Comparison of ENCODE assay signal across 18 cellular contexts in the genomic region with DNA sequence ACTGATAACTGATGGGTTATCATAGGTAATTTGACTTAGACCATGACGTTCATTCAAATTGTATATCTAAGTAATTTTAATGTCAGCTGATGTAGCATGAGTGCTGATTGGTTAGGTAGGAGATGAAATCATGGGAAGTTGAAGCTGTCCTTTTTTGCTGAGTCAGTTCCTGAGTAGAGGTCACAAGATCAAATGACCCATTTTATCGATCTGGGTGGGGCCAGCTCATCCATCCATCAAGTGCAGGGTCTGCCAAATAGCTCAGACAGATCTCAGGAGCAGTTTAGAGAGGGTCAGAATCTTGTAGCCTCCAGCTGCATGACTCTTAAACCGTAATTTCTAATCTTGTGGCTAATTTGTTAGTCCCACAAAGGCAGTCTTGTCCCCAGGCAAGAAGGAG. TPM values are rescaled to one million over a fixed set of nuclear protein-coding genes. Genes with fewer than 3 reads are reported as not detected.
A peak's percentile ranks its signal among the peaks of the same experiment; 100 is the strongest.
DNase-seq lines count a peak whose midpoint lies in the region; ATAC-seq, FAIRE-seq and TF ChIP-seq lines count a peak whose summit lies in the region.
"Had no signal": no experiment of that assay in that cellular context is flagged by ENCODE, and none has a peak within 500 bp of the region (broad histone marks: within the 10 kb centered on the region; RNA-seq: fewer than 3 reads in every experiment).

No MANE protein-coding gene starts in this region.

- H3K4ac ChIP-seq in H1 (replicated peaks; ENCODE audit: insufficient read length, low read depth, low read length): no peak overlapping the region

- H3K36me3 ChIP-seq in SK-N-SH (replicated peaks in 1 of 2; ENCODE audit: control insufficient read depth in 1 of 2, insufficient read depth in 2 of 2, low read length in 1 of 2) (no peaks in the 10 kb centered on the region), PC-9 (ENCODE audit: low read depth) (peaks cover 19% of the 10 kb centered on the region), H1 (ENCODE audit: control insufficient read depth in 2 of 4, insufficient read depth in 4 of 4, low read length in 3 of 4) (no peaks in the 10 kb centered on the region)
- H3K36me3 ChIP-seq: BLaER1 treated with 17β-estradiol and CSF1 and Interleukin-3, amounts not matched to agents 10 nM and 100 nM; HAP-1 had no signal

- TF ChIP-seq RAD21 in SK-N-SH (IDR thresholded peaks at IDR 0.05; ENCODE audit: low read length): no peak
- no peak for TF ChIP-seq RAD21 in H1 (IDR thresholded peaks at IDR 0.05 in 1 of 2, conservative IDR thresholded peaks at IDR 0.05 in 1 of 2; ENCODE audit: low read depth in 2 of 2, low read length in 2 of 2)

- H2BK12ac ChIP-seq in H1 (ENCODE audit: low read depth, low read length): no peak overlapping the region

- ATAC-seq in SK-N-SH treated with all-trans-retinoic acid at 6 μM for 48 hours: no peak
- ATAC-seq in GM21619 (IDR thresholded peaks at IDR 0.05; ENCODE audit: unreplicated experiment): no peak
- no peak for ATAC-seq in GM21717 (IDR thresholded peaks at IDR 0.05; ENCODE audit: unreplicated experiment)
- ATAC-seq: GM12878, GM23338 had no signal

- TF ChIP-seq EP300 in SK-N-SH (IDR thresholded peaks at IDR 0.05; ENCODE audit: borderline replicate concordance in 1 of 2, low read depth in 1 of 2, low read length in 1 of 2) (no peak), H1 (IDR thresholded peaks at IDR 0.05; ENCODE audit: borderline replicate concordance in 1 of 2, low read depth in 2 of 2, low read length in 2 of 2) (no peak)

- CTCF ChIA-PET in SK-N-SH (lab: Yijun Ruan, JAX) (interaction anchor here (1.5 kb wide), 1 partner anchor 41 kb away, joined by 3 read pairs; no protein-coding TSS in a partner anchor), PC-9 (lab: Charles Lee) (no interaction called here), H1 (lab: Charles Lee; ENCODE audit: partially characterized antibody) (interaction anchor here (0.7 to 1.3 kb wide), 2 partner anchors 14 to 108 kb away, joined by 4 to 5 read pairs; no protein-coding TSS in a partner anchor)

- no peak overlapping the region for H3K4me2 ChIP-seq in SK-N-SH
- H3K4me2 ChIP-seq in PC-9: no peak overlapping the region
- no peak overlapping the region for H3K4me2 ChIP-seq in H1 (ENCODE audit: insufficient read depth in 1 of 2, low read depth in 2 of 2, low read length in 2 of 2)
- H3K4me2 ChIP-seq: BLaER1 treated with 17β-estradiol and CSF1 and Interleukin-3, amounts not matched to agents 10 nM and 100 nM; GM23338 had no signal

- no peak for TF ChIP-seq POLR2A in H1 (IDR thresholded peaks at IDR 0.05; ENCODE audit: control extremely low read depth in 1 of 2, low read depth in 2 of 2, low read length in 2 of 2)

- H3K79me2 ChIP-seq in SK-N-SH (ENCODE audit: insufficient read depth) (no peaks in the 10 kb centered on the region), PC-9 (ENCODE audit: low read depth) (peaks cover 8% of the 10 kb centered on the region), H1 (ENCODE audit: control insufficient read depth in 1 of 2, insufficient read depth in 2 of 2, low read length in 2 of 2) (no peaks in the 10 kb centered on the region)

- H2BK5ac ChIP-seq in H1 (ENCODE audit: low read depth, low read length): no peak overlapping the region

- no peak overlapping the region for H3K56ac ChIP-seq in H1 (replicated peaks; ENCODE audit: insufficient read length, low read depth, low read length)

- no peak overlapping the region for H3K4me3 ChIP-seq in SK-N-SH (ENCODE audit: low read depth in 2 of 2, low read length in 1 of 2)
- H3K4me3 ChIP-seq in PC-9: no peak overlapping the region
- no peak overlapping the region for H3K4me3 ChIP-seq in H1 (ENCODE audit: extremely low read depth in 1 of 4, insufficient read depth in 2 of 4, low read depth in 3 of 4, low read length in 4 of 4)
- H3K4me3 ChIP-seq: BLaER1 treated with 17β-estradiol and CSF1 and Interleukin-3, amounts not matched to agents 10 nM and 100 nM; GM12878; GM23338; HAP-1 had no signal

- H3K18ac ChIP-seq in H1 (ENCODE audit: extremely low read depth, low read length): no peak overlapping the region

- POLR2A ChIA-PET in SK-N-SH (lab: Yijun Ruan, JAX): no interaction called here
- POLR2A ChIA-PET in PC-9 (lab: Charles Lee; ENCODE audit: unreplicated experiment): no interaction called here
- POLR2A ChIA-PET in H1 (lab: Charles Lee; ENCODE audit: partially characterized antibody): no interaction called here

- no peaks in the 10 kb centered on the region for H3K79me1 ChIP-seq in H1 (ENCODE audit: low read depth, low read length)

- H2BK120ac ChIP-seq in H1 (replicated peaks; ENCODE audit: low read depth, low read length): no peak overlapping the region

- WGBS in SK-N-SH (ENCODE audit: low lambda C conversion rate): 19% methylated on average over 3 of the region's 3 CpGs
- WGBS in H1 (ENCODE audit: extremely low coverage in 1 of 2, insufficient coverage in 1 of 2, insufficient read length in 1 of 2, insufficient replicate concordance in 2 of 2, low coverage in 1 of 2, low lambda C conversion rate in 2 of 2, missing lambda C conversion rate in 1 of 2), 2 experiments: 76% methylated on average over 3 of the region's 3 CpGs; no CpG with 5 or more reads in 1 of the 2 experiments

- no peak overlapping the region for H3K23ac ChIP-seq in H1 (ENCODE audit: insufficient read length)

- no peaks in the 10 kb centered on the region for H3K9me3 ChIP-seq in SK-N-SH
- H3K9me3 ChIP-seq in PC-9 (ENCODE audit: insufficient read depth, low read depth): no peaks in the 10 kb centered on the region
- H3K9me3 ChIP-seq in H1 (ENCODE audit: insufficient read depth in 2 of 2, low read depth in 1 of 2, low read length in 1 of 2): peaks cover 0 to 5% of the 10 kb centered on the region in 2 experiments; a peak in 1 of 4 replicates

- H3K27me3 ChIP-seq in SK-N-SH (ENCODE audit: insufficient read depth) (no peaks in the 10 kb centered on the region), PC-9 (ENCODE audit: insufficient read depth, low read depth) (no peaks in the 10 kb centered on the region), H1 (replicated peaks in 1 of 4; ENCODE audit: control insufficient read depth in 3 of 4, extremely low read depth in 1 of 4, insufficient read depth in 3 of 4, low read length in 3 of 4) (no peaks in the 10 kb centered on the region)
- H3K27me3 ChIP-seq: BLaER1 treated with 17β-estradiol and CSF1 and Interleukin-3, amounts not matched to agents 10 nM and 100 nM had no signal

- H2BK15ac ChIP-seq in H1 (ENCODE audit: low read length): no peak overlapping the region

- no peak overlapping the region for H4K91ac ChIP-seq in H1 (replicated peaks; ENCODE audit: insufficient read length, low read length)

- H2AK5ac ChIP-seq in H1 (ENCODE audit: low read depth, low read length): no peak overlapping the region

- H2AFZ ChIP-seq in SK-N-SH (ENCODE audit: low read depth): peak overlapping the region; percentile 29; the same call in 1 of the 2 replicates
- H2AFZ ChIP-seq in PC-9: no peak overlapping the region
- H2AFZ ChIP-seq in H1 (ENCODE audit: low read length): no peak overlapping the region
- H2AFZ ChIP-seq: GM23338 had no signal

- no peak overlapping the region for H4K5ac ChIP-seq in H1 (ENCODE audit: insufficient read length, low read depth, low read length)

- no peaks in the 10 kb centered on the region for H3K9me2 ChIP-seq in SK-N-SH
- no peaks in the 10 kb centered on the region for H3K9me2 ChIP-seq in PC-9 (ENCODE audit: insufficient read depth)

- no peaks in the 10 kb centered on the region for H3K23me2 ChIP-seq in H1 (ENCODE audit: low read depth, low read length)

- no TSS peak for BruUV-seq in PC-9 (replicated peaks; lab: Mats Ljungman, UMichigan)

- no peaks in the 10 kb centered on the region for H4K20me1 ChIP-seq in SK-N-SH (ENCODE audit: insufficient read depth)
- H4K20me1 ChIP-seq in PC-9 (ENCODE audit: insufficient read depth): no peaks in the 10 kb centered on the region
- H4K20me1 ChIP-seq in H1 (replicated peaks in 1 of 2; ENCODE audit: control insufficient read depth in 1 of 2, insufficient read depth in 2 of 2, low read length in 2 of 2): no peaks in the 10 kb centered on the region
- H4K20me1 ChIP-seq: BLaER1 treated with 17β-estradiol and CSF1 and Interleukin-3, amounts not matched to agents 10 nM and 100 nM had no signal

- H3K9ac ChIP-seq in SK-N-SH (no peak overlapping the region), H1 (replicated peaks in 1 of 4; ENCODE audit: extremely low read depth in 1 of 4, low read depth in 3 of 4, low read length in 3 of 4) (no peak overlapping the region)
- H3K9ac ChIP-seq: BLaER1 treated with 17β-estradiol and CSF1 and Interleukin-3, amounts not matched to agents 10 nM and 100 nM had no signal

- FAIRE-seq in H1 (lab: Jason Lieb, UNC): no peak
- FAIRE-seq: GM12878, GM18507 had no signal

- no peak overlapping the region for H3K14ac ChIP-seq in H1 (ENCODE audit: insufficient read length)

- no peak for TF ChIP-seq CTCF in SK-N-SH (IDR thresholded peaks at IDR 0.05)
- TF ChIP-seq CTCF in PC-9 (conservative IDR thresholded peaks at IDR 0.05): no peak
- no peak for TF ChIP-seq CTCF in H1 (IDR thresholded peaks at IDR 0.05; ENCODE audit: control extremely low read depth in 1 of 3, insufficient read depth in 1 of 3, low read depth in 1 of 3, low read length in 3 of 3)

- no peak overlapping the region for H3K27ac ChIP-seq in SK-N-SH (ENCODE audit: low read depth in 2 of 2, low read length in 1 of 2)
- peak overlapping the region; percentile 40 for H3K27ac ChIP-seq in PC-9
- H3K27ac ChIP-seq in H1 (ENCODE audit: low read depth, low read length): no peak overlapping the region
- H3K27ac ChIP-seq: BLaER1 treated with 17β-estradiol and CSF1 and Interleukin-3, amounts not matched to agents 10 nM and 100 nM had no signal

- H3F3A ChIP-seq in SK-N-SH (replicated peaks; ENCODE audit: insufficient read depth) (no peaks in the 10 kb centered on the region), PC-9 (ENCODE audit: insufficient read depth, low read depth) (peaks cover 52% of the 10 kb centered on the region)

- H3K4me1 ChIP-seq in SK-N-SH (ENCODE audit: control insufficient read depth in 1 of 2, insufficient read depth in 2 of 2, low read depth in 1 of 2, low read length in 1 of 2) (no peaks in the 10 kb centered on the region; a peak in 1 of 4 replicates), PC-9 (replicated peaks; ENCODE audit: insufficient read depth) (peaks cover 39% of the 10 kb centered on the region), H1 (replicated peaks in 1 of 4; ENCODE audit: control insufficient read depth in 3 of 4, insufficient read depth in 4 of 4, low read length in 3 of 4) (peaks cover 0 to 3% (median under 1%) of the 10 kb centered on the region in 4 experiments; a peak in 2 of 7 replicates)

- H4K8ac ChIP-seq in H1 (ENCODE audit: extremely low read depth, insufficient read depth, low read length): no peak overlapping the region

- DNase-seq in SK-N-SH (no peak), H4 (ENCODE audit: low spot score) (peak; percentile 37), PC-9 (no peak), H1 (ENCODE audit: low read depth in 1 of 2, low spot score in 2 of 2) (no peak), germinal center (ENCODE audit: low spot score) (no peak)
- DNase-seq: 8988T; ACHN; CD4-positive, CD25-positive, alpha-beta regulatory T cell; DMS53 had no signal

- no peak overlapping the region for H2BK20ac ChIP-seq in H1 (ENCODE audit: low read length)

- intact Hi-C loops in PC-9 (cut with micrococcal nuclease; ENCODE audit: unreplicated experiment): no loop called here

RNA-seq across cellular contexts. Expression of a gene that starts 35.3 kb away (rescaled TPM):
- 0.54 and 0.88 TPM in 2 replicates for polyA plus RNA-seq in SK-N-SH (2012; rRNA removed)
- polyA plus RNA-seq in SK-N-SH (2012; cell fraction: cytosol; rRNA removed): 0.40 and 0.62 TPM in 2 replicates
- 1.2 TPM in 2 replicates for polyA plus RNA-seq in SK-N-SH (2012; cell fraction: nucleus; rRNA removed)
- 0.21 TPM in 1 of 2 replicates, not detected in the other for total RNA-seq in H4 (2014; rRNA removed; shearing (Covaris generic))
- 6.0 and 7.8 TPM in 2 replicates for total RNA-seq in PC-9 (2021)
- total RNA-seq in H1 (2021; fragmentation: NEBNext Ultra II Directional; extraction: Animal tissue kit (Norgen Biotek cat#: 25700)): 3.4 and 4.2 TPM in 2 replicates
- 10.0 and 10.5 TPM in 2 replicates for polyA plus RNA-seq in H1 (2011; rRNA removed)
- 6.8 TPM for polyA plus RNA-seq in H1 (2011; cell fraction: cytosol; rRNA removed)
- polyA plus RNA-seq in H1 (2011; cell fraction: nucleus; rRNA removed): 9.5 TPM
- 2.0 to 4.4 TPM (median 3.5 TPM) in 4 replicates for polyA plus RNA-seq in H1 (2012, experiment 1 of 2)
- polyA plus RNA-seq in H1 (2012, experiment 2 of 2): 2.1 TPM
- polyA plus RNA-seq in H1 (2013, experiment 1 of 2): 3.7 TPM
- polyA plus RNA-seq in H1 (2013, experiment 2 of 2): 3.9 TPM
- polyA minus RNA-seq in H1 (2011; rRNA and poly(A)+ RNA removed): 4.5 and 4.7 TPM in 2 replicates
- 2.8 TPM for polyA minus RNA-seq in H1 (2011; cell fraction: cytosol; rRNA and poly(A)+ RNA removed)
- 2.2 TPM for polyA minus RNA-seq in H1 (2011; cell fraction: nucleus; rRNA and poly(A)+ RNA removed)
- total RNA-seq: CD4-positive, CD25-positive, alpha-beta regulatory T cell; GM12878; HT-29 had no signal
- polyA plus RNA-seq: GM12878 had no signal

RNA-seq across cellular contexts. Expression of a gene that starts 48.9 kb away (rescaled TPM):
- polyA plus RNA-seq in SK-N-SH (2012; rRNA removed): 0.72 and 1.0 TPM in 2 replicates
- polyA plus RNA-seq in SK-N-SH (2012; cell fraction: cytosol; rRNA removed): 0.70 and 0.76 TPM in 2 replicates
- 0.47 and 0.71 TPM in 2 replicates for polyA plus RNA-seq in SK-N-SH (2012; cell fraction: nucleus; rRNA removed)
- total RNA-seq in H4 (2014; rRNA removed; shearing (Covaris generic)): 0.55 and 0.93 TPM in 2 replicates
- total RNA-seq in PC-9 (2021): not detected in 2 replicates
- total RNA-seq in H1 (2021; fragmentation: NEBNext Ultra II Directional; extraction: Animal tissue kit (Norgen Biotek cat#: 25700)): not detected in 2 replicates
- polyA plus RNA-seq in H1 (2011; rRNA removed): not detected in 2 replicates
- not detected for polyA plus RNA-seq in H1 (2011; cell fraction: cytosol; rRNA removed)
- not detected for polyA plus RNA-seq in H1 (2011; cell fraction: nucleus; rRNA removed)
- polyA plus RNA-seq in H1 (2012, experiment 1 of 2): not detected in 4 replicates
- not detected for polyA plus RNA-seq in H1 (2012, experiment 2 of 2)
- polyA plus RNA-seq in H1 (2013, experiment 1 of 2): not detected
- not detected for polyA plus RNA-seq in H1 (2013, experiment 2 of 2)
- polyA minus RNA-seq in H1 (2011; rRNA and poly(A)+ RNA removed): not detected in 2 replicates
- polyA minus RNA-seq in H1 (2011; cell fraction: cytosol; rRNA and poly(A)+ RNA removed): not detected
- not detected for polyA minus RNA-seq in H1 (2011; cell fraction: nucleus; rRNA and poly(A)+ RNA removed)
- total RNA-seq: CD4-positive, CD25-positive, alpha-beta regulatory T cell; GM12878; GM23338; HT-29 had no signal
- polyA plus RNA-seq: CD4-positive, CD25-positive, alpha-beta regulatory T cell; GM12878; GM23338 had no signal
